In the genomic region with DNA sequence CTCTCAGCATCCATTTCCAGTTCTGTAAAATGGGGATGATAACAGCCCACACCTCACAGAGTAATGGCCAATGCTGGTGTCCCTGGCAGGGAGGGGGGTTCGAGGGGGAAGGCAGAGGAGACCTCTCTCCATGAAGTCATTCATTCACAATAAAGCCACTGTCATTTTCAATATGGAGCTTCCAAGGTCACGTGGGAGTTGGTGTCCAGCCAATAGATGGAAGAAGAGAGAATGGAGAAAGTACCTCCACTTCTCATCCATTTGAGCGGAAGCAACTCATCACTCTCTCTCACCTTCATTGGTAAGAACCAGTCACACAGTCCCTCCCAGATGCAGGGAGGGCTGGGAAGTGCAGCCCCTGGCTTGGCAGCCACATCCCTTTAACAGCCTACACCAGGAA, we compare ENCODE assay signal across 24 cellular contexts. TPM values are rescaled to one million over a fixed set of nuclear protein-coding genes. Genes with fewer than 3 reads are reported as not detected.
DNase-seq lines count a peak whose midpoint lies in the region; FAIRE-seq and TF ChIP-seq lines count a peak whose summit lies in the region.
"Had no signal": no experiment of that assay in that cellular context is flagged by ENCODE, and none has a peak within 500 bp of the region (broad histone marks: within the 10 kb centered on the region; RNA-seq: fewer than 3 reads in every experiment).

No MANE protein-coding gene starts in this region.

- H3K27ac ChIP-seq in H1 (ENCODE audit: low read depth, low read length), result no peak overlapping the region
- no peak overlapping the region for H3K27ac ChIP-seq in neural progenitor cell
- no peak overlapping the region for H3K27ac ChIP-seq in adrenal gland
- H3K27ac ChIP-seq: 22Rv1; A549; BLaER1 treated with 17β-estradiol and CSF1 and Interleukin-3, amounts not matched to agents 10 nM and 100 nM; C4-2B had no signal

- H3K27me3 Mint-ChIP-seq in neural progenitor cell (ENCODE audit: insufficient read depth, low read depth), result peaks cover 6% of the 10 kb centered on the region
- H3K27me3 Mint-ChIP-seq: B cell had no signal

- peak; percentile 55 for DNase-seq in NCI-H146 (lab: John Stamatoyannopoulos, UW)
- no peak for DNase-seq in NCI-H146 treated with DMSO at 0.1 percent for 48 hours (lab: John Stamatoyannopoulos, UW; ENCODE audit: unreplicated experiment)
- peak; percentile 20 for DNase-seq in NCI-H774 (lab: John Stamatoyannopoulos, UW)
- DNase-seq in H1 (ENCODE audit: low read depth in 1 of 2, low spot score in 2 of 2), result no peak
- DNase-seq in neural progenitor cell (ENCODE audit: low spot score), result no peak
- DNase-seq in adrenal gland, result no peak
- no peak for DNase-seq in NCI-H69 (lab: John Stamatoyannopoulos, UW)
- DNase-seq in activated naive CD4-positive, alpha-beta T cell treated with anti-CD3 and anti-CD28 coated beads, Interleukin-2, amount 50 U/mL, for 16 hours, result no peak
- DNase-seq: AML-193; Caco-2; Calu3; CD4-positive, alpha-beta T cell; CD8-positive, alpha-beta T cell; DMS79 treated with DMSO at 0.1 percent for 48 hours; GF-D8 had no signal

- H3K27ac Mint-ChIP-seq in neural progenitor cell, result no peak overlapping the region
- H3K27ac Mint-ChIP-seq: B cell; CD4-positive, alpha-beta T cell; CD8-positive, alpha-beta T cell had no signal

- intact Hi-C loops in adrenal gland (cut with DNase I), result loop anchor here in 1 of 2 donors (10.0 kb wide), 1 partner anchor 61 kb away; no protein-coding TSS in a partner anchor

- no peak overlapping the region for H3K14ac ChIP-seq in H1 (ENCODE audit: insufficient read length)

- H4K8ac ChIP-seq in H1 (ENCODE audit: extremely low read depth, insufficient read depth, low read length), result no peak overlapping the region

- FAIRE-seq in H1 (lab: Jason Lieb, UNC), result no peak
- FAIRE-seq: A549, D721Med, G401.6, GM12891, GM19239 had no signal

- H3K4me2 ChIP-seq in H1 (ENCODE audit: insufficient read depth in 1 of 2, low read depth in 2 of 2, low read length in 2 of 2) (peak overlapping the region; percentile 36 to 66), neural progenitor cell (peak overlapping the region; percentile 62)
- H3K4me2 ChIP-seq: A549; BLaER1 treated with 17β-estradiol and CSF1 and Interleukin-3, amounts not matched to agents 10 nM and 100 nM had no signal

- no peaks in the 10 kb centered on the region for H3K36me3 ChIP-seq in H1 (ENCODE audit: control insufficient read depth in 2 of 4, insufficient read depth in 4 of 4, low read length in 3 of 4)
- H3K36me3 ChIP-seq in neural progenitor cell, result no peaks in the 10 kb centered on the region
- no peaks in the 10 kb centered on the region for H3K36me3 ChIP-seq in adrenal gland (replicated peaks in 1 of 2)
- H3K36me3 ChIP-seq: BLaER1 treated with 17β-estradiol and CSF1 and Interleukin-3, amounts not matched to agents 10 nM and 100 nM had no signal

- H3K56ac ChIP-seq in H1 (replicated peaks; ENCODE audit: insufficient read length, low read depth, low read length), result no peak overlapping the region

- no peak overlapping the region for H2AFZ ChIP-seq in H1 (ENCODE audit: low read length)
- no peak overlapping the region for H2AFZ ChIP-seq in neural progenitor cell (replicated peaks)

- CTCF ChIA-PET in H1 (lab: Charles Lee; ENCODE audit: partially characterized antibody), result interaction anchor here (1.0 to 2.1 kb wide), 5 partner anchors 11 to 154 kb away, joined by 3 to 6 read pairs (median 4); partner anchors contain the start of gene CAPN7

- no peak overlapping the region for H2BK120ac ChIP-seq in H1 (replicated peaks; ENCODE audit: low read depth, low read length)

- peaks cover 18% of the 10 kb centered on the region for H3K4me1 Mint-ChIP-seq in neural progenitor cell

- no peak overlapping the region for H4K91ac ChIP-seq in H1 (replicated peaks; ENCODE audit: insufficient read length, low read length)

- H3K9ac ChIP-seq in H1 (replicated peaks in 1 of 4; ENCODE audit: extremely low read depth in 1 of 4, low read depth in 3 of 4, low read length in 3 of 4), result no peak overlapping the region
- no peak overlapping the region for H3K9ac ChIP-seq in neural progenitor cell
- H3K9ac ChIP-seq: BLaER1 treated with 17β-estradiol and CSF1 and Interleukin-3, amounts not matched to agents 10 nM and 100 nM had no signal

- no peak overlapping the region; the same call in 1 of the 2 replicates for H2BK20ac ChIP-seq in H1 (ENCODE audit: low read length)

- no peaks in the 10 kb centered on the region for H3K23me2 ChIP-seq in H1 (ENCODE audit: low read depth, low read length)

- H3K23ac ChIP-seq in H1 (ENCODE audit: insufficient read length), result no peak overlapping the region

- TF ChIP-seq RAD21 in H1 (IDR thresholded peaks at IDR 0.05 in 1 of 2, conservative IDR thresholded peaks at IDR 0.05 in 1 of 2; ENCODE audit: low read depth in 2 of 2, low read length in 2 of 2), result no peak

- POLR2A ChIA-PET in H1 (lab: Charles Lee; ENCODE audit: partially characterized antibody), result interaction anchor here (1.2 kb wide), 1 partner anchor 15 kb away, joined by 6 read pairs; the partner anchor contains the start of gene RBSN

- 70% methylated on average over 3 of the region's 3 CpGs; no CpG with 5 or more reads in 1 of the 2 experiments for WGBS in H1 (ENCODE audit: extremely low coverage in 1 of 2, insufficient coverage in 1 of 2, insufficient read length in 1 of 2, insufficient replicate concordance in 2 of 2, low coverage in 1 of 2, low lambda C conversion rate in 2 of 2, missing lambda C conversion rate in 1 of 2), 2 experiments
- 73 to 84% (median 78%) methylated on average over 3 of the region's 3 CpGs for WGBS in adrenal gland, 4 donors

- no peak overlapping the region for H2BK15ac ChIP-seq in H1 (ENCODE audit: low read length)

- H2BK5ac ChIP-seq in H1 (ENCODE audit: low read depth, low read length), result no peak overlapping the region; the same call in 1 of the 2 replicates

- no peak overlapping the region for H3K4me3 Mint-ChIP-seq in neural progenitor cell
- H3K4me3 Mint-ChIP-seq: B cell; CD4-positive, alpha-beta T cell; CD8-positive, alpha-beta T cell had no signal

- TF ChIP-seq EP300 in H1 (IDR thresholded peaks at IDR 0.05; ENCODE audit: borderline replicate concordance in 1 of 2, low read depth in 2 of 2, low read length in 2 of 2), result no peak

- no peak overlapping the region; the same call in 1 of the 2 replicates for H2BK12ac ChIP-seq in H1 (ENCODE audit: low read depth, low read length)

- peaks cover 1 to 18% (median 7%) of the 10 kb centered on the region in 4 experiments; a peak in 4 of 7 replicates for H3K4me1 ChIP-seq in H1 (replicated peaks in 1 of 4; ENCODE audit: control insufficient read depth in 3 of 4, insufficient read depth in 4 of 4, low read length in 3 of 4)
- H3K4me1 ChIP-seq in neural progenitor cell, result peaks cover 10% of the 10 kb centered on the region
- no peaks in the 10 kb centered on the region for H3K4me1 ChIP-seq in adrenal gland (replicated peaks in 1 of 2)
- H3K4me1 ChIP-seq: A549; BLaER1 treated with 17β-estradiol and CSF1 and Interleukin-3, amounts not matched to agents 10 nM and 100 nM; Caco-2 had no signal

- H3K9me3 ChIP-seq in H1 (ENCODE audit: insufficient read depth in 2 of 2, low read depth in 1 of 2, low read length in 1 of 2), result no peaks in the 10 kb centered on the region
- H3K9me3 ChIP-seq in neural progenitor cell (ENCODE audit: low read depth), result no peaks in the 10 kb centered on the region
- no peaks in the 10 kb centered on the region for H3K9me3 ChIP-seq in adrenal gland (replicated peaks in 1 of 3)
- H3K9me3 ChIP-seq: A549, Caco-2 had no signal

- TF ChIP-seq POLR2A in H1 (IDR thresholded peaks at IDR 0.05; ENCODE audit: control extremely low read depth in 1 of 2, low read depth in 2 of 2, low read length in 2 of 2) (no peak), adrenal gland (IDR thresholded peaks at IDR 0.05) (no peak)

- no peaks in the 10 kb centered on the region for H3K79me1 ChIP-seq in H1 (ENCODE audit: low read depth, low read length)

- H3K27me3 ChIP-seq in H1 (replicated peaks in 1 of 4; ENCODE audit: control insufficient read depth in 3 of 4, extremely low read depth in 1 of 4, insufficient read depth in 3 of 4, low read length in 3 of 4), result 0 out of 7 replicates have a peak, but pooled peaks cover 0 to 3% (median 0%) of the 10 kb centered on the region in 4 experiments
- peaks cover 8% of the 10 kb centered on the region for H3K27me3 ChIP-seq in neural progenitor cell
- no peaks in the 10 kb centered on the region for H3K27me3 ChIP-seq in adrenal gland

- H3K18ac ChIP-seq in H1 (ENCODE audit: extremely low read depth, low read length), result 0 out of 2 replicates have a peak overlapping the region, but pooled peaks have one; percentile 0

- no peak overlapping the region for H4K5ac ChIP-seq in H1 (ENCODE audit: insufficient read length, low read depth, low read length)

- no peaks in the 10 kb centered on the region for H3F3A ChIP-seq in neural progenitor cell (ENCODE audit: low read depth)

- H3K4me3 ChIP-seq in H1 (ENCODE audit: extremely low read depth in 1 of 4, insufficient read depth in 2 of 4, low read depth in 3 of 4, low read length in 4 of 4) (peak overlapping the region in 1 of 4 experiments; percentile 40; a peak in 1 of 8 replicates), neural progenitor cell (no peak overlapping the region), adrenal gland (no peak overlapping the region)
- H3K4me3 ChIP-seq: A549; BLaER1 treated with 17β-estradiol and CSF1 and Interleukin-3, amounts not matched to agents 10 nM and 100 nM had no signal

- H3K36me3 Mint-ChIP-seq in neural progenitor cell, result no peaks in the 10 kb centered on the region
- H3K36me3 Mint-ChIP-seq: CD8-positive, alpha-beta T cell had no signal

- no peaks in the 10 kb centered on the region for H3K9me3 Mint-ChIP-seq in neural progenitor cell
- H3K9me3 Mint-ChIP-seq: CD4-positive, alpha-beta T cell; CD8-positive, alpha-beta T cell had no signal

- TF ChIP-seq CTCF in H1 (IDR thresholded peaks at IDR 0.05; ENCODE audit: control extremely low read depth in 1 of 3, insufficient read depth in 1 of 3, low read depth in 1 of 3, low read length in 3 of 3) (no peak), neural progenitor cell (IDR thresholded peaks at IDR 0.05) (no peak), adrenal gland (IDR thresholded peaks at IDR 0.05) (no peak)

- H2AK5ac ChIP-seq in H1 (ENCODE audit: low read depth, low read length), result no peak overlapping the region

- no peaks in the 10 kb centered on the region for H3K79me2 ChIP-seq in H1 (ENCODE audit: control insufficient read depth in 1 of 2, insufficient read depth in 2 of 2, low read length in 2 of 2)
- H3K79me2 ChIP-seq in neural progenitor cell (ENCODE audit: low read depth), result no peaks in the 10 kb centered on the region

- no peak overlapping the region for H3K4ac ChIP-seq in H1 (replicated peaks; ENCODE audit: insufficient read length, low read depth, low read length)

- H4K20me1 ChIP-seq in H1 (replicated peaks in 1 of 2; ENCODE audit: control insufficient read depth in 1 of 2, insufficient read depth in 2 of 2, low read length in 2 of 2) (no peaks in the 10 kb centered on the region), neural progenitor cell (ENCODE audit: low read depth) (no peaks in the 10 kb centered on the region)
- H4K20me1 ChIP-seq: BLaER1 treated with 17β-estradiol and CSF1 and Interleukin-3, amounts not matched to agents 10 nM and 100 nM had no signal

RNA-seq across cellular contexts. Expression of gene RBSN, which starts 14.9 kb away (rescaled TPM):
- 18.9 and 20.0 TPM in 2 replicates for total RNA-seq in H1 (2021; fragmentation: NEBNext Ultra II Directional; extraction: Animal tissue kit (Norgen Biotek cat#: 25700))
- polyA plus RNA-seq in H1 (2011; rRNA removed) (5.6 and 5.9 TPM in 2 replicates), adrenal gland (10 to 100 TPM in 2 of 3 donors, 1 to 10 TPM in 1; 5.7 to 14.8 (median 11.0) TPM)
- polyA plus RNA-seq in H1 (2011; cell fraction: cytosol; rRNA removed), result 7.1 TPM
- 11.6 TPM for polyA plus RNA-seq in H1 (2011; cell fraction: nucleus; rRNA removed)
- 8.2 to 12.0 TPM (median 11.2 TPM) in 4 replicates for polyA plus RNA-seq in H1 (2012, experiment 1 of 2)
- 3.8 TPM for polyA plus RNA-seq in H1 (2012, experiment 2 of 2)
- 8.5 TPM for polyA plus RNA-seq in H1 (2013, experiment 1 of 2)
- 8.7 TPM for polyA plus RNA-seq in H1 (2013, experiment 2 of 2)
- 17.2 and 17.8 TPM in 2 replicates for polyA minus RNA-seq in H1 (2011; rRNA and poly(A)+ RNA removed)
- polyA minus RNA-seq in H1 (2011; cell fraction: cytosol; rRNA and poly(A)+ RNA removed), result 14.5 TPM
- polyA minus RNA-seq in H1 (2011; cell fraction: nucleus; rRNA and poly(A)+ RNA removed), result 9.7 TPM
- total RNA-seq in neural progenitor cell (ENCODE audit: low replicate concordance) (29.8 and 35.4 TPM in 2 replicates), adrenal gland (10 to 100 TPM; 20.8 to 33.9 (median 26.0) TPM)

RNA-seq across cellular contexts. Expression of gene MRPS25, which starts 48.8 kb away (rescaled TPM):
- total RNA-seq in H1 (2021; fragmentation: NEBNext Ultra II Directional; extraction: Animal tissue kit (Norgen Biotek cat#: 25700)), result 56.5 TPM in 2 replicates
- polyA plus RNA-seq in H1 (2011; rRNA removed) (23.0 and 23.7 TPM in 2 replicates), adrenal gland (100 to 1,000 TPM in 1 of 3 donors, 10 to 100 TPM in 2; 47.1 to 145 (median 65.4) TPM)
- 36.1 TPM for polyA plus RNA-seq in H1 (2011; cell fraction: cytosol; rRNA removed)
- 49.0 TPM for polyA plus RNA-seq in H1 (2011; cell fraction: nucleus; rRNA removed)
- polyA plus RNA-seq in H1 (2012, experiment 1 of 2), result 47.3 to 53.5 TPM (median 50.9 TPM) in 4 replicates
- polyA plus RNA-seq in H1 (2012, experiment 2 of 2), result 11.6 TPM
- polyA plus RNA-seq in H1 (2013, experiment 1 of 2), result 23.4 TPM
- 25.2 TPM for polyA plus RNA-seq in H1 (2013, experiment 2 of 2)
- polyA minus RNA-seq in H1 (2011; rRNA and poly(A)+ RNA removed), result 15.1 and 20.0 TPM in 2 replicates
- polyA minus RNA-seq in H1 (2011; cell fraction: cytosol; rRNA and poly(A)+ RNA removed), result 28.0 TPM
- 44.0 TPM for polyA minus RNA-seq in H1 (2011; cell fraction: nucleus; rRNA and poly(A)+ RNA removed)
- total RNA-seq in neural progenitor cell (ENCODE audit: low replicate concordance) (24.3 and 28.9 TPM in 2 replicates), adrenal gland (10 to 100 TPM; 12.9 to 66.7 (median 42.7) TPM)

Comparison
In these comparisons a context has a peak if more than half of its experiments do, and no peak if none do; other contexts are left out.
1. DNase-seq: peak in NCI-H146 (single experiment) and NCI-H774 (single experiment); none in NCI-H146 treated with DMSO at 0.1 percent for 48 hours (single experiment), H1 (0 of 2), neural progenitor cell (single experiment), adrenal gland (0 of 7), NCI-H69 (single experiment) and activated naive CD4-positive, alpha-beta T cell treated with anti-CD3 and anti-CD28 coated beads, Interleukin-2, amount 50 U/mL, for 16 hours (single experiment).